In genomic region chr12:113227169-113227568, GRCh38 we compare ENCODE assay signal across 16 cellular contexts. TPM values are rescaled to one million over a fixed set of nuclear protein-coding genes. Genes with fewer than 3 reads are reported as not detected.
DNase-seq lines count a peak whose midpoint lies in the region; ATAC-seq and TF ChIP-seq lines count a peak whose summit lies in the region.
"Had no signal": no experiment of that assay in that cellular context is flagged by ENCODE, and none has a peak within 500 bp of the region (broad histone marks: within the 10 kb centered on the region; RNA-seq: fewer than 3 reads in every experiment).

No MANE protein-coding gene starts in this region.

- intact Hi-C loops in CD4-positive, alpha-beta T cell (cut with DNase I, micrococcal nuclease): no loop called here

- peak overlapping the region; percentile 60 for H2BK15ac ChIP-seq in mesenchymal stem cell (ENCODE audit: low read depth, poor library complexity, severe bottlenecking)

- peak overlapping the region; percentile 17 for H3K27ac Mint-ChIP-seq in activated naive CD8-positive, alpha-beta T cell treated with anti-CD3 and anti-CD28 coated beads for 36 hours
- H3K27ac Mint-ChIP-seq in activated naive CD8-positive, alpha-beta T cell treated with anti-CD3 and anti-CD28 coated beads, Interleukin-2, amount 50 U/mL, for 24 hours: no peak overlapping the region
- H3K27ac Mint-ChIP-seq in type B pancreatic cell: peak overlapping the region; percentile 77
- H3K27ac Mint-ChIP-seq in CD4-positive, alpha-beta T cell: no peak overlapping the region

- H3K18ac ChIP-seq in mesenchymal stem cell (ENCODE audit: low read depth in 1 of 2, low read length in 2 of 2): peak overlapping the region; percentile 48 to 71

- no peak overlapping the region for H3K4me3 ChIP-seq in mesenchymal stem cell (ENCODE audit: insufficient read depth in 1 of 2, low read depth in 1 of 2, low read length in 2 of 2)
- H3K4me3 ChIP-seq: vagina had no signal

- no peak overlapping the region for H3K9ac ChIP-seq in mesenchymal stem cell (ENCODE audit: low read length)

- peak overlapping the region in 1 of 2 experiments; percentile 43 for H3K4ac ChIP-seq in mesenchymal stem cell (ENCODE audit: low read depth in 1 of 2, low read length in 2 of 2)

- H2BK12ac ChIP-seq in mesenchymal stem cell (ENCODE audit: low read length in 2 of 2): peak overlapping the region; percentile 46 to 78

- no peak overlapping the region for H2AFZ ChIP-seq in mesenchymal stem cell (ENCODE audit: low read depth, low read length)

- no peak overlapping the region for H2BK5ac ChIP-seq in mesenchymal stem cell (ENCODE audit: low read depth, low read length, poor library complexity, severe bottlenecking)

- DNase-seq in activated naive CD8-positive, alpha-beta T cell treated with anti-CD3 and anti-CD28 coated beads for 36 hours: no peak
- DNase-seq in activated naive CD8-positive, alpha-beta T cell treated with anti-CD3 and anti-CD28 coated beads, Interleukin-2, amount 50 U/mL, for 24 hours: no peak
- peak; percentile 43 to 78 for DNase-seq in cerebellar nuclear complex (lab: John Stamatoyannopoulos, UW)
- DNase-seq in mesenchymal stem cell: no peak
- DNase-seq in type B pancreatic cell (ENCODE audit: extremely low spot score, unreplicated experiment): no peak
- no peak for DNase-seq in stimulated activated CD4-positive, alpha-beta T cell treated with anti-CD3 and anti-CD28 coated beads, Interleukin-15, amount 100 ng/mL, for 24 hours
- no peak for DNase-seq in activated effector memory CD4-positive, alpha-beta T cell treated with anti-CD3 and anti-CD28 coated beads, Interleukin-2, amount 50 U/mL, for 16 hours
- DNase-seq in CD4-positive, alpha-beta T cell: no peak
- DNase-seq: ACHN; activated CD4-positive, alpha-beta T cell treated with anti-CD3 and anti-CD28 coated beads for 1 hour; activated T-cell treated with anti-CD3 and anti-CD28 coated beads, Interleukin-2, amount 50 U/mL, for 4 hours; DMS53; KG1; NCI-H187 treated with DMSO at 0.1 percent for 48 hours had no signal

- peaks cover 16% of the 10 kb centered on the region for H3K4me1 ChIP-seq in mesenchymal stem cell (ENCODE audit: control insufficient read depth, insufficient read depth, low read depth, low read length)

- H3K4me2 ChIP-seq in mesenchymal stem cell (ENCODE audit: low read length, poor library complexity, severe bottlenecking): no peak overlapping the region

- H4K8ac ChIP-seq in mesenchymal stem cell (ENCODE audit: low read length): no peak overlapping the region

- POLR2A ChIA-PET in CD4-positive, alpha-beta T cell (lab: Charles Lee): no interaction called here

- no peaks in the 10 kb centered on the region for H3K27me3 ChIP-seq in mesenchymal stem cell (ENCODE audit: control insufficient read depth in 1 of 2, insufficient read depth in 1 of 2, low read length in 2 of 2)
- H3K27me3 ChIP-seq in CD4-positive, alpha-beta T cell (ENCODE audit: control insufficient read depth, insufficient read depth, low read length): no peaks in the 10 kb centered on the region
- H3K27me3 ChIP-seq: neutrophil, vagina had no signal

- no peaks in the 10 kb centered on the region for H3K9me3 Mint-ChIP-seq in activated naive CD8-positive, alpha-beta T cell treated with anti-CD3 and anti-CD28 coated beads for 36 hours
- no peaks in the 10 kb centered on the region for H3K9me3 Mint-ChIP-seq in activated naive CD8-positive, alpha-beta T cell treated with anti-CD3 and anti-CD28 coated beads, Interleukin-2, amount 50 U/mL, for 24 hours
- H3K9me3 Mint-ChIP-seq in type B pancreatic cell: no peaks in the 10 kb centered on the region
- no peaks in the 10 kb centered on the region for H3K9me3 Mint-ChIP-seq in CD4-positive, alpha-beta T cell
- H3K9me3 Mint-ChIP-seq: activated T-cell treated with anti-CD3 and anti-CD28 coated beads, Interleukin-2, amount 50 U/mL, for 4 hours had no signal

- H3K36me3 Mint-ChIP-seq in activated naive CD8-positive, alpha-beta T cell treated with anti-CD3 and anti-CD28 coated beads for 36 hours: peaks cover 30% of the 10 kb centered on the region
- peaks cover 39% of the 10 kb centered on the region for H3K36me3 Mint-ChIP-seq in activated naive CD8-positive, alpha-beta T cell treated with anti-CD3 and anti-CD28 coated beads, Interleukin-2, amount 50 U/mL, for 24 hours (ENCODE audit: low read depth)
- peaks cover 23% of the 10 kb centered on the region for H3K36me3 Mint-ChIP-seq in type B pancreatic cell
- H3K36me3 Mint-ChIP-seq in CD4-positive, alpha-beta T cell (ENCODE audit: low read depth): peaks cover 42% of the 10 kb centered on the region

- peak overlapping the region in 1 of 2 experiments; percentile 58 for H3K14ac ChIP-seq in mesenchymal stem cell (ENCODE audit: low read length in 2 of 2)

- no peaks in the 10 kb centered on the region for H3K27me3 Mint-ChIP-seq in activated naive CD8-positive, alpha-beta T cell treated with anti-CD3 and anti-CD28 coated beads for 36 hours
- no peaks in the 10 kb centered on the region for H3K27me3 Mint-ChIP-seq in activated naive CD8-positive, alpha-beta T cell treated with anti-CD3 and anti-CD28 coated beads, Interleukin-2, amount 50 U/mL, for 24 hours
- no peaks in the 10 kb centered on the region for H3K27me3 Mint-ChIP-seq in type B pancreatic cell
- no peaks in the 10 kb centered on the region for H3K27me3 Mint-ChIP-seq in CD4-positive, alpha-beta T cell

- no peak overlapping the region for H3K23ac ChIP-seq in mesenchymal stem cell (ENCODE audit: low read length in 2 of 2)

- no peak for TF ChIP-seq CTCF in type B pancreatic cell (conservative IDR thresholded peaks at IDR 0.05)
- TF ChIP-seq CTCF in CD4-positive, alpha-beta T cell (IDR thresholded peaks at IDR 0.05): no peak

- H2BK120ac ChIP-seq in mesenchymal stem cell (ENCODE audit: low read depth, low read length): peak overlapping the region; percentile 71

- no peak overlapping the region for H3K4me3 Mint-ChIP-seq in activated naive CD8-positive, alpha-beta T cell treated with anti-CD3 and anti-CD28 coated beads for 36 hours
- no peak overlapping the region for H3K4me3 Mint-ChIP-seq in activated naive CD8-positive, alpha-beta T cell treated with anti-CD3 and anti-CD28 coated beads, Interleukin-2, amount 50 U/mL, for 24 hours
- no peak overlapping the region for H3K4me3 Mint-ChIP-seq in type B pancreatic cell
- no peak overlapping the region for H3K4me3 Mint-ChIP-seq in CD4-positive, alpha-beta T cell
- H3K4me3 Mint-ChIP-seq: activated T-cell treated with anti-CD3 and anti-CD28 coated beads, Interleukin-2, amount 50 U/mL, for 4 hours had no signal

- H4K91ac ChIP-seq in mesenchymal stem cell (ENCODE audit: low read length): peak overlapping the region; percentile 60

- peaks cover 30 to 54% of the 10 kb centered on the region in 2 experiments for H3K36me3 ChIP-seq in mesenchymal stem cell (ENCODE audit: control insufficient read depth in 1 of 2, insufficient read depth in 2 of 2, low read depth in 1 of 2, low read length in 2 of 2)
- H3K36me3 ChIP-seq: neutrophil had no signal

- H3K79me1 ChIP-seq in mesenchymal stem cell (replicated peaks; ENCODE audit: low read length, poor library complexity, severe bottlenecking): peaks cover 11% of the 10 kb centered on the region

- peaks cover 7% of the 10 kb centered on the region for H3K9me3 ChIP-seq in mesenchymal stem cell (ENCODE audit: control insufficient read depth, low read length)
- H3K9me3 ChIP-seq in CD4-positive, alpha-beta T cell (ENCODE audit: control insufficient read depth, low read length): no peaks in the 10 kb centered on the region
- H3K9me3 ChIP-seq: neutrophil, vagina had no signal

- no peak overlapping the region for H3K27ac ChIP-seq in mesenchymal stem cell (ENCODE audit: low read length, poor library complexity, severe bottlenecking)
- H3K27ac ChIP-seq in CD4-positive, alpha-beta T cell (ENCODE audit: low read depth, low read length): no peak overlapping the region
- H3K27ac ChIP-seq: neutrophil had no signal

- ATAC-seq in activated naive CD8-positive, alpha-beta T cell treated with anti-CD3 and anti-CD28 coated beads, Interleukin-2, amount 50 U/mL, for 24 hours: no peak
- no peak for ATAC-seq in CD4-positive, alpha-beta T cell (ENCODE audit: poor library complexity)
- ATAC-seq: activated T-cell treated with anti-CD3 and anti-CD28 coated beads, Interleukin-2, amount 50 U/mL, for 4 hours had no signal

- CTCF ChIA-PET in CD4-positive, alpha-beta T cell (lab: Charles Lee): no interaction called here

- peaks cover 40% of the 10 kb centered on the region for H3K4me1 Mint-ChIP-seq in activated naive CD8-positive, alpha-beta T cell treated with anti-CD3 and anti-CD28 coated beads for 36 hours
- peaks cover 53% of the 10 kb centered on the region for H3K4me1 Mint-ChIP-seq in activated naive CD8-positive, alpha-beta T cell treated with anti-CD3 and anti-CD28 coated beads, Interleukin-2, amount 50 U/mL, for 24 hours
- peaks cover 27% of the 10 kb centered on the region for H3K4me1 Mint-ChIP-seq in type B pancreatic cell (ENCODE audit: unreplicated experiment)
- H3K4me1 Mint-ChIP-seq in CD4-positive, alpha-beta T cell (ENCODE audit: low read depth): peaks cover 39% of the 10 kb centered on the region

- H2AK5ac ChIP-seq in mesenchymal stem cell (ENCODE audit: low read length, severe bottlenecking): peak overlapping the region; percentile 6

- 92% methylated on average over 8 of the region's 8 CpGs for WGBS in mesenchymal stem cell

RNA-seq across cellular contexts. Expression of gene TPCN1, which starts 5.9 kb away (rescaled TPM):
- 10 to 100 TPM; 20.5 to 25.0 TPM for total RNA-seq in activated naive CD8-positive, alpha-beta T cell treated with anti-CD3 and anti-CD28 coated beads for 36 hours
- 57.5 TPM for polyA plus RNA-seq in mesenchymal stem cell (2013, experiment 1 of 2)
- 58.5 TPM for polyA plus RNA-seq in mesenchymal stem cell (2013, experiment 2 of 2)
- 55.6 and 103 TPM in 2 replicates for total RNA-seq in type B pancreatic cell (ENCODE audit: low replicate concordance)
- total RNA-seq in CD4-positive, alpha-beta T cell: 10 to 100 TPM; 52.4 to 59.7 TPM

RNA-seq across cellular contexts. Expression of gene RITA1, which starts 41.6 kb away (rescaled TPM):
- 10 to 100 TPM; 28.9 to 31.1 TPM for total RNA-seq in activated naive CD8-positive, alpha-beta T cell treated with anti-CD3 and anti-CD28 coated beads for 36 hours
- 15.4 TPM for polyA plus RNA-seq in mesenchymal stem cell (2013, experiment 1 of 2)
- 14.6 TPM for polyA plus RNA-seq in mesenchymal stem cell (2013, experiment 2 of 2)
- total RNA-seq in type B pancreatic cell (ENCODE audit: low replicate concordance): 19.0 and 21.7 TPM in 2 replicates
- total RNA-seq in CD4-positive, alpha-beta T cell: 1 to 10 TPM; 2.9 to 3.3 TPM

RNA-seq across cellular contexts. Expression of gene DDX54, which starts 41.9 kb away (rescaled TPM):
- 100 to 1,000 TPM; 136 to 145 TPM for total RNA-seq in activated naive CD8-positive, alpha-beta T cell treated with anti-CD3 and anti-CD28 coated beads for 36 hours
- 34.2 TPM for polyA plus RNA-seq in mesenchymal stem cell (2013, experiment 1 of 2)
- polyA plus RNA-seq in mesenchymal stem cell (2013, experiment 2 of 2): 36.4 TPM
- 53.9 and 66.1 TPM in 2 replicates for total RNA-seq in type B pancreatic cell (ENCODE audit: low replicate concordance)
- 10 to 100 TPM; 56.8 to 61.1 TPM for total RNA-seq in CD4-positive, alpha-beta T cell

Comparison
In these comparisons a context has a peak if more than half of its experiments do, and no peak if none do; other contexts are left out.
1. H3K27ac Mint-ChIP-seq: peak in activated naive CD8-positive, alpha-beta T cell treated with anti-CD3 and anti-CD28 coated beads for 36 hours (single experiment) and type B pancreatic cell (single experiment); none in activated naive CD8-positive, alpha-beta T cell treated with anti-CD3 and anti-CD28 coated beads, Interleukin-2, amount 50 U/mL, for 24 hours (single experiment) and CD4-positive, alpha-beta T cell (single experiment).
2. DNase-seq: peak in cerebellar nuclear complex (2 of 2); none in activated naive CD8-positive, alpha-beta T cell treated with anti-CD3 and anti-CD28 coated beads for 36 hours (single experiment), activated naive CD8-positive, alpha-beta T cell treated with anti-CD3 and anti-CD28 coated beads, Interleukin-2, amount 50 U/mL, for 24 hours (single experiment), mesenchymal stem cell (single experiment), type B pancreatic cell (single experiment), stimulated activated CD4-positive, alpha-beta T cell treated with anti-CD3 and anti-CD28 coated beads, Interleukin-15, amount 100 ng/mL, for 24 hours (single experiment), activated effector memory CD4-positive, alpha-beta T cell treated with anti-CD3 and anti-CD28 coated beads, Interleukin-2, amount 50 U/mL, for 16 hours (single experiment) and CD4-positive, alpha-beta T cell (0 of 10).